Comparison of ENCODE assay signal across 10 cellular contexts in the genomic region with DNA sequence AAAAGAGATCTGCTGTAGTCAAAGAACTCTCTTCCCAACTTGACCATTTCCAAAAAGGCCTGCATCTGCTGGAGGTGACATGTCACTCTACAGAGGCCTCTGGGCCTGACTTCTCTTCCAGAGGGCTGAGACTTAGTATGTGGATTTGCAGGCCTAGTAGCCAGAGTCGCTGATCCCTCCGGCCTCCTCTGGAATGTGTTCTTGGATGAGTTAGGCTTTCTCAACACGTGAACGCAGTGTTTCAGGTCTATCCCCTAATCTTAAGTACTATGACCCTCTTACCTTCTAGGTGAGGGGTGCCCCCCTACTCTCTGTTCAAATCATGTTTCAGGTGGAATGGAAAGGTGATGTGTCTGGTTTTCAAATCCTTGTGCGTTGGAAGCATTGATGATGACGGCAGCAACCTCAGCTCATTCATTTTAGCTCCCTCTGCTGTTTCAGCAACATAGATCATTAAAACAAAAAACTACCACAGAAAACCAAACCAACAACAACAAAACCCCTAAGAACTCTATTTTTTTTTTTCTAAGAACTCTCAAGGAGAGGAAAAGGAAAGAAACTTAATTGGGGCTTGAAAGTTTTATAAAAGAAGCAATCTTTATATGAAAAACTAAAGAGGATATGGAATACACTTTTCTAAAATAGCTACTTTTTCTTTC. TPM values are rescaled to one million over a fixed set of nuclear protein-coding genes. Genes with fewer than 3 reads are reported as not detected.
DNase-seq lines count a peak whose midpoint lies in the region; ATAC-seq and TF ChIP-seq lines count a peak whose summit lies in the region.
"Had no signal": no experiment of that assay in that cellular context is flagged by ENCODE, and none has a peak within 500 bp of the region (broad histone marks: within the 10 kb centered on the region; RNA-seq: fewer than 3 reads in every experiment).

No MANE protein-coding gene starts in this region.

- no peaks in the 10 kb centered on the region for H3K4me1 ChIP-seq in ACC112 (ENCODE audit: control insufficient read depth, insufficient read depth, low read length, unreplicated experiment)

- no peak overlapping the region for H3K27ac ChIP-seq in ACC112 (ENCODE audit: low read depth, low read length)
- H3K27ac ChIP-seq: neutrophil had no signal

- DNase-seq in GM12865 (ENCODE audit: low read depth) (peak; percentile 20), astrocyte of the cerebellum (ENCODE audit: low read depth) (no peak), left lobe of liver (ENCODE audit: low spot score) (no peak), cortex of kidney (lab: John Stamatoyannopoulos, UW) (no peak), DMS153 (lab: John Stamatoyannopoulos, UW) (no peak)
- DNase-seq in activated CD4-positive, alpha-beta T cell treated with anti-CD3 and anti-CD28 coated beads, Interleukin-2, amount 50 U/mL, for 4 hours = no peak
- DNase-seq: activated CD4-positive, alpha-beta T cell treated with anti-CD3 and anti-CD28 coated beads for 36 hours had no signal

- H3K36me3 ChIP-seq in ACC112 (ENCODE audit: insufficient read depth, low read length) = no peaks in the 10 kb centered on the region
- H3K36me3 ChIP-seq: neutrophil had no signal

- no peak for TF ChIP-seq CTCF in GM12865 (IDR thresholded peaks at IDR 0.05; ENCODE audit: insufficient read depth, low read depth, low read length, missing control alignments)
- TF ChIP-seq CTCF in astrocyte of the cerebellum (IDR thresholded peaks at IDR 0.05; ENCODE audit: low read depth, low read length, missing control alignments) = peak; percentile 43

- ATAC-seq in left lobe of liver (peak; percentile 60), GM19397 (IDR thresholded peaks at IDR 0.05; ENCODE audit: unreplicated experiment) (no peak)
- ATAC-seq: activated CD4-positive, alpha-beta T cell treated with anti-CD3 and anti-CD28 coated beads for 36 hours had no signal

- H2AFZ ChIP-seq in ACC112 (ENCODE audit: low read length, unreplicated experiment) = peak overlapping the region; percentile 16

- H3K79me2 ChIP-seq in ACC112 (ENCODE audit: control insufficient read depth, insufficient read depth, low read length, unreplicated experiment) = no peaks in the 10 kb centered on the region

- no peaks in the 10 kb centered on the region for H3K27me3 ChIP-seq in ACC112 (ENCODE audit: insufficient read depth, low read length)
- H3K27me3 ChIP-seq: neutrophil had no signal

- in situ Hi-C loops in astrocyte of the cerebellum (cut with HindIII; ENCODE audit: low sequenced_read_pairs) = no loop called here

- no peak overlapping the region for H3K4me3 ChIP-seq in ACC112 (ENCODE audit: low read depth, low read length)
- no peak overlapping the region for H3K4me3 ChIP-seq in GM12865 (ENCODE audit: low read depth, low read length)
- no peak overlapping the region for H3K4me3 ChIP-seq in astrocyte of the cerebellum (ENCODE audit: low read depth, low read length)

RNA-seq across cellular contexts. Expression of a gene that starts 56.4 kb away (rescaled TPM):
- 7.9 TPM for total RNA-seq in left lobe of liver

RNA-seq across cellular contexts. Expression of a gene that starts 56.5 kb away (rescaled TPM):
- 15.6 TPM for total RNA-seq in left lobe of liver
